ENCODE assay signal across 8 cellular contexts in genomic region chr17:39225974-39226683, GRCh38. TPM values are rescaled to one million over a fixed set of nuclear protein-coding genes. Genes with fewer than 3 reads are reported as not detected.
DNase-seq lines count a peak whose midpoint lies in the region; ATAC-seq lines count a peak whose summit lies in the region.

No MANE protein-coding gene starts in this region.

- no peaks in the 10 kb centered on the region for H3K36me3 Mint-ChIP-seq in activated CD4-positive, alpha-beta T cell treated with anti-CD3 and anti-CD28 coated beads, Interleukin-2, amount 10 ng/mL, durations not matched to agents 24 days and 14 days (ENCODE audit: low read depth)
- no peaks in the 10 kb centered on the region for H3K36me3 Mint-ChIP-seq in effector memory CD8-positive, alpha-beta T cell (ENCODE audit: insufficient read depth)

- intact Hi-C loops in activated CD4-positive, alpha-beta T cell treated with anti-CD3 and anti-CD28 coated beads, Interleukin-2, amount 10 ng/mL, durations not matched to agents 24 days and 14 days (cut with micrococcal nuclease), result no loop called here

- peak overlapping the region; percentile 59 to 66 for H3K4me3 ChIP-seq in stomach smooth muscle (ENCODE audit: low read length in 2 of 2)

- peak; percentile 68 for ATAC-seq in effector memory CD8-positive, alpha-beta T cell (replicated peaks)
- ATAC-seq in esophagus mucosa (no peak), GM18873 (IDR thresholded peaks at IDR 0.05; ENCODE audit: low FRiP score, unreplicated experiment) (no peak)

- no peak overlapping the region for H3K27ac Mint-ChIP-seq in activated CD4-positive, alpha-beta T cell treated with anti-CD3 and anti-CD28 coated beads, Interleukin-2, amount 10 ng/mL, durations not matched to agents 24 days and 14 days
- no peak overlapping the region for H3K27ac Mint-ChIP-seq in effector memory CD8-positive, alpha-beta T cell

- peak overlapping the region in 1 of 2 donors; percentile 47 for H3K9ac ChIP-seq in stomach smooth muscle (ENCODE audit: low read length in 2 of 2)

- peak overlapping the region; percentile 74 for H3K4me3 Mint-ChIP-seq in activated CD4-positive, alpha-beta T cell treated with anti-CD3 and anti-CD28 coated beads, Interleukin-2, amount 10 ng/mL, durations not matched to agents 24 days and 14 days
- peak overlapping the region; percentile 82 to 84 for H3K4me3 Mint-ChIP-seq in effector memory CD8-positive, alpha-beta T cell

- H3K36me3 ChIP-seq in stomach smooth muscle (ENCODE audit: control insufficient read depth in 2 of 2, insufficient read depth in 2 of 2, low read length in 2 of 2), result no peaks in the 10 kb centered on the region

- H3K27me3 Mint-ChIP-seq in activated CD4-positive, alpha-beta T cell treated with anti-CD3 and anti-CD28 coated beads, Interleukin-2, amount 10 ng/mL, durations not matched to agents 24 days and 14 days, result peaks cover 49% of the 10 kb centered on the region
- H3K27me3 Mint-ChIP-seq in effector memory CD8-positive, alpha-beta T cell, result peaks cover 38 to 80% of the 10 kb centered on the region in 2 donors

- in situ Hi-C loops in KBM-7 (cut with MboI; ENCODE audit: low pct_unique_long_range_greater_than_20kb, low sequenced_read_pairs), result no loop called here

- H3K4me1 Mint-ChIP-seq in activated CD4-positive, alpha-beta T cell treated with anti-CD3 and anti-CD28 coated beads, Interleukin-2, amount 10 ng/mL, durations not matched to agents 24 days and 14 days, result peaks cover 4% of the 10 kb centered on the region
- H3K4me1 Mint-ChIP-seq in effector memory CD8-positive, alpha-beta T cell (ENCODE audit: low read depth in 2 of 2), result peaks cover 8% of the 10 kb centered on the region in 2 donors

- no peaks in the 10 kb centered on the region for H3K9me3 ChIP-seq in stomach smooth muscle (ENCODE audit: control insufficient read depth in 2 of 2, low read length in 2 of 2)

- peaks cover 17% of the 10 kb centered on the region for H3K4me1 ChIP-seq in stomach smooth muscle (ENCODE audit: control insufficient read depth, insufficient read depth, low read length)

- H3K9me3 Mint-ChIP-seq in activated CD4-positive, alpha-beta T cell treated with anti-CD3 and anti-CD28 coated beads, Interleukin-2, amount 10 ng/mL, durations not matched to agents 24 days and 14 days, result no peaks in the 10 kb centered on the region
- H3K9me3 Mint-ChIP-seq in effector memory CD8-positive, alpha-beta T cell, result no peaks in the 10 kb centered on the region

- H3K27me3 ChIP-seq in stomach smooth muscle (ENCODE audit: control insufficient read depth in 1 of 2, insufficient read depth in 2 of 2, low read length in 2 of 2), result peaks cover 24 to 45% of the 10 kb centered on the region in 2 donors

- DNase-seq in AG20443 (ENCODE audit: low spot score), result peak; percentile 81
- peak; percentile 49 for DNase-seq in KBM-7
- peak; percentile 74 for DNase-seq in activated CD4-positive, alpha-beta T cell treated with anti-CD3 and anti-CD28 coated beads, Interleukin-2, amount 10 ng/mL, durations not matched to agents 24 days and 14 days
- peak in 1 of 3 experiments; percentile 29 for DNase-seq in effector memory CD8-positive, alpha-beta T cell
- peak; percentile 62 for DNase-seq in myocyte (ENCODE audit: low read depth)

- H3K27ac ChIP-seq in stomach smooth muscle (ENCODE audit: low read length), result no peak overlapping the region

RNA-seq across cellular contexts. Expression of gene STAC2, which starts 0.4 kb away (rescaled TPM):
- not detected in 2 replicates for total RNA-seq in activated CD4-positive, alpha-beta T cell treated with anti-CD3 and anti-CD28 coated beads, Interleukin-2, amount 10 ng/mL, durations not matched to agents 24 days and 14 days
- 0.11 and 0.16 TPM in 2 replicates for total RNA-seq in myocyte
- polyA plus RNA-seq in myocyte (2012), result 0.47 TPM
- total RNA-seq in esophagus mucosa, result 0.60 TPM

RNA-seq across cellular contexts. Expression of gene RPL19, which starts 26.0 kb away (rescaled TPM):
- 2,240 and 2,301 TPM in 2 replicates for total RNA-seq in activated CD4-positive, alpha-beta T cell treated with anti-CD3 and anti-CD28 coated beads, Interleukin-2, amount 10 ng/mL, durations not matched to agents 24 days and 14 days
- total RNA-seq in myocyte (1,695 and 1,875 TPM in 2 replicates), esophagus mucosa (1,581 TPM)
- polyA plus RNA-seq in myocyte (2012), result 1,457 TPM

RNA-seq across cellular contexts. Expression of gene CACNB1, which starts 28.7 kb away (rescaled TPM):
- 20.4 and 22.5 TPM in 2 replicates for total RNA-seq in activated CD4-positive, alpha-beta T cell treated with anti-CD3 and anti-CD28 coated beads, Interleukin-2, amount 10 ng/mL, durations not matched to agents 24 days and 14 days
- 190 and 408 TPM in 2 replicates for total RNA-seq in myocyte
- polyA plus RNA-seq in myocyte (2012), result 136 TPM
- total RNA-seq in esophagus mucosa, result 2.0 TPM
